Comparison of ENCODE assay signal across 8 cellular contexts in the genomic region with DNA sequence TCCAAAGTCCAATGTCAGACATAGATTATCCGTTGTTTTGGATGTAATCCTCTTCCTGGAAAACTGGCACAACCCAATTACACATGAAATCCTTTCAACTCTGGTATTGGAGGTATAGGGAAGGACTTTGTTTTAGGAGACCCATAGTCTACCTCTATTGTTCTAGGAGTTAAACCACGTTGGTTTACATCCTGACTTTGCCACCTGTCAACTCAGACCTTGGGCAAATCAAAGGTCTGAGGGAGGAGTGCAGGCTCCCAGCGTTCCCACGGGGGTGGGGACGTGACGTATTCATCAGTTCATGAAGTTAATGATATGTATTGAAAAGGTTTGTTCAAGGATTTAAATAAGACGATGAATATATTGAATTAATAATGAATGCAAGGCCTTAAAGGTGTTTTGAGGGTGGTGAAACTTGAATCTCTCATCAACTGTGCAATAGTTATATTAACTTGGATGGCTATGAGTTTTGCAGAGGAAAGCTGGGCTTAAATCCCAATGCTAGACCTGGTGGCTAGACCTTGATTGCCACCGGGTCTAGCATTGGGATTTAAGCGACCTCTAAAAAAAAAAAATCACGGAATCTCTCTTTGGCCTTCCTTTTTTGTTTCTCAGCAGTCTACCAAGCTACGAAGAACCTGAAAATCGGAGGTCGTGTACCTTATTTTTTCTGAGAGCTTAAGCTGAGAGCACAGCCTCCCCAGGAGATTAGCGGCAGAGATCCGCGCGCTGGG. TPM values are rescaled to one million over a fixed set of nuclear protein-coding genes. Genes with fewer than 3 reads are reported as not detected.
DNase-seq lines count a peak whose midpoint lies in the region; ATAC-seq and TF ChIP-seq lines count a peak whose summit lies in the region.

No MANE protein-coding gene starts in this region.

- H3K27me3 Mint-ChIP-seq in natural killer cell treated with Interleukin-12 subunit alpha and Interleukin-12 subunit beta and Interleukin-15 and Interleukin-18, amount 100 ng/mL, for 72 hours, result no peaks in the 10 kb centered on the region

- H3K79me2 ChIP-seq in DOHH2 (ENCODE audit: control insufficient read depth, low read length), result peaks cover 42% of the 10 kb centered on the region

- H3K4me1 Mint-ChIP-seq in natural killer cell treated with Interleukin-12 subunit alpha and Interleukin-12 subunit beta and Interleukin-15 and Interleukin-18, amount 100 ng/mL, for 72 hours (ENCODE audit: low read depth in 2 of 2), result peaks cover 11 to 12% of the 10 kb centered on the region in 2 donors

- peak overlapping the region; percentile 31 to 39 for H3K27ac Mint-ChIP-seq in natural killer cell treated with Interleukin-12 subunit alpha and Interleukin-12 subunit beta and Interleukin-15 and Interleukin-18, amount 100 ng/mL, for 72 hours

- no peaks in the 10 kb centered on the region for H3K9me2 ChIP-seq in DOHH2 (replicated peaks; ENCODE audit: control insufficient read depth, low read length)

- H3K4me1 ChIP-seq in DOHH2 (ENCODE audit: control insufficient read depth, low read length) (peaks cover 21% of the 10 kb centered on the region), colonic mucosa (no peaks in the 10 kb centered on the region)

- H3K36me3 ChIP-seq in DOHH2 (ENCODE audit: control insufficient read depth, low read length), result peaks cover 9% of the 10 kb centered on the region
- no peaks in the 10 kb centered on the region for H3K36me3 ChIP-seq in colonic mucosa

- DNase-seq in Jurkat, Clone E6-1 (ENCODE audit: low read depth, low spot score), result peak; percentile 38
- DNase-seq in colonic mucosa (peak; percentile 65), amniotic stem cell (lab: John Stamatoyannopoulos, UW) (no peak), head of caudate nucleus (no peak), GDM1 (lab: John Stamatoyannopoulos, UW) (no peak), HUDEP-2 (lab: John Stamatoyannopoulos, UW; ENCODE audit: unreplicated experiment in 76 of 76) (no peak)
- DNase-seq in natural killer cell treated with Interleukin-12 subunit alpha and Interleukin-12 subunit beta and Interleukin-15 and Interleukin-18, amount 100 ng/mL, for 72 hours (ENCODE audit: low spot score), result no peak

- H3K27ac ChIP-seq in DOHH2 (ENCODE audit: low read depth, low read length) (0 out of 2 replicates have a peak overlapping the region, but pooled peaks have one; percentile 16), colonic mucosa (peak overlapping the region; percentile 91)

- ATAC-seq in natural killer cell treated with Interleukin-12 subunit alpha and Interleukin-12 subunit beta and Interleukin-15 and Interleukin-18, amount 100 ng/mL, for 72 hours, result no peak

- H3K4me3 ChIP-seq in DOHH2 (ENCODE audit: low read length) (peak overlapping the region; percentile 96), colonic mucosa (peak overlapping the region; percentile 78)
- H3K4me3 ChIP-seq in Jurkat, Clone E6-1 (ENCODE audit: low read length), result peak overlapping the region; percentile 71

- H3K9me3 ChIP-seq in DOHH2 (ENCODE audit: control insufficient read depth, insufficient read depth, low read length) (no peaks in the 10 kb centered on the region), colonic mucosa (no peaks in the 10 kb centered on the region)

- H3K4me3 Mint-ChIP-seq in natural killer cell treated with Interleukin-12 subunit alpha and Interleukin-12 subunit beta and Interleukin-15 and Interleukin-18, amount 100 ng/mL, for 72 hours, result peak overlapping the region; percentile 62

- H3K9ac ChIP-seq in colonic mucosa (ENCODE audit: low read depth in 2 of 2, low read length in 2 of 2), result peak overlapping the region; percentile 22 to 64

- H3K27me3 ChIP-seq in DOHH2 (ENCODE audit: control insufficient read depth, low read length), result no peaks in the 10 kb centered on the region
- no peaks in the 10 kb centered on the region for H3K27me3 ChIP-seq in colonic mucosa

- H4K20me1 ChIP-seq in DOHH2 (ENCODE audit: control insufficient read depth, insufficient read depth, low read depth, low read length), result peaks cover 6% of the 10 kb centered on the region; the same call in 1 of the 2 replicates

- no peaks in the 10 kb centered on the region for H3K9me3 Mint-ChIP-seq in natural killer cell treated with Interleukin-12 subunit alpha and Interleukin-12 subunit beta and Interleukin-15 and Interleukin-18, amount 100 ng/mL, for 72 hours

- no peaks in the 10 kb centered on the region; the same call in 1 of the 2 replicates for H3F3A ChIP-seq in DOHH2 (ENCODE audit: control insufficient read depth, insufficient read depth)

- no peaks in the 10 kb centered on the region for H3K36me3 Mint-ChIP-seq in natural killer cell treated with Interleukin-12 subunit alpha and Interleukin-12 subunit beta and Interleukin-15 and Interleukin-18, amount 100 ng/mL, for 72 hours

- intact Hi-C loops in colonic mucosa (cut with DNase I) (no loop called here), head of caudate nucleus (cut with DNase I) (loop anchor here (2.0 to 10.0 kb wide), 2 partner anchors 87 to 121 kb away; no protein-coding TSS in a partner anchor)

- no peak for TF ChIP-seq CTCF in DOHH2 (IDR thresholded peaks at IDR 0.05; ENCODE audit: low read depth, low read length, poor library complexity, severe bottlenecking)
- no peak for TF ChIP-seq CTCF in colonic mucosa (IDR thresholded peaks at IDR 0.05)

- H3K4me2 ChIP-seq in DOHH2 (ENCODE audit: low read length), result peak overlapping the region; percentile 98

RNA-seq across cellular contexts. Expression of gene NF1, which starts 0.7 kb away (rescaled TPM):
- polyA plus RNA-seq in Jurkat, Clone E6-1 (2012; ENCODE audit: insufficient read depth, insufficient read length), result 11.4 TPM
- total RNA-seq in colonic mucosa, result 10 to 100 TPM; 38.5 to 49.1 TPM
- 10 to 100 TPM; 34.6 to 45.1 TPM for total RNA-seq in natural killer cell treated with Interleukin-12 subunit alpha and Interleukin-12 subunit beta and Interleukin-15 and Interleukin-18, amount 100 ng/mL, for 72 hours

Comparison
In these comparisons a context has a peak if more than half of its experiments do, and no peak if none do; other contexts are left out.
1. DNase-seq: peak in Jurkat, Clone E6-1 (single experiment) and colonic mucosa (single experiment); none in natural killer cell treated with Interleukin-12 subunit alpha and Interleukin-12 subunit beta and Interleukin-15 and Interleukin-18, amount 100 ng/mL, for 72 hours (single experiment), amniotic stem cell (single experiment), head of caudate nucleus (0 of 42), GDM1 (single experiment) and HUDEP-2 (0 of 76).
2. Peak in every context shown above with its lines, with median percentiles within 50 percentile points of each other: H3K4me3 ChIP-seq.